In the genomic region with DNA sequence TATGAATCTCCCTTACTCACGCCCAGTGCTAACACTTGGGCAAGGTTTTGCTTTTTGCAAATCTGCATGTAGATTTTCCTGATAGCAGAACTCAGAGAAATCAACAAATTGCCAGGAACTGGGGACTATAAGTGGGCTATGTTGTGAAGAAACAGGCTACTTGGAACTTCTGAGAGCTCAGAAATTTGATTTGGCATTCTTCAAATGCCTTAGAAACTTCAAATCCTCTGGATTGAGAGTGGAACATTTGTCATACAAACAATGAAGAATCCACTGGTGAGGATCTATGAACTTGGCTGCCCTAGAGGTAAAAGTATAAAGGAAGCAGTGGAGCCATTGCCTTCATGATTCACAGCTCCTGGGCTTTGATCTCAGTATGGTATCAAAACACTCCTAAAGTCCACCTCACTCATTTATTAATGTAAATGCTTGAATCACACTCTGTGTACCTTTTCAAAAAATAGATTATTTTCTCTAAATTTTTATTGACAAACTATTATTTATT, we compare ENCODE assay signal across 19 cellular contexts.
"Had no signal": no experiment of that assay in that cellular context is flagged by ENCODE, and none has a peak within 500 bp of the region (broad histone marks: within the 10 kb centered on the region; RNA-seq: fewer than 3 reads in every experiment).

No MANE protein-coding gene starts in this region.

- H3K4me2 ChIP-seq: hepatocyte had no signal

- H3K4me3 Mint-ChIP-seq: activated CD4-positive, alpha-beta memory T cell treated with anti-CD3 and anti-CD28 coated beads, Interleukin-2, amount 10 ng/mL, durations not matched to agents 7 days and 5 days; activated CD4-positive, alpha-beta T cell treated with anti-CD3 and anti-CD28 coated beads for 36 hours; activated T-cell treated with anti-CD3 and anti-CD28 coated beads, Interleukin-2, amount 50 U/mL, for 4 hours; dendritic cell treated with granulocyte-macrophage colony-stimulating factor and Interleukin-4, amounts not matched to agents 40 ng/mL and 50 ng/mL, for 4 days; natural killer cell had no signal

- DNase-seq: activated CD4-positive, alpha-beta memory T cell treated with anti-CD3 and anti-CD28 coated beads, Interleukin-2, amount 10 ng/mL, durations not matched to agents 7 days and 5 days; activated CD4-positive, alpha-beta T cell treated with anti-CD3 and anti-CD28 coated beads for 36 hours; activated effector memory CD4-positive, alpha-beta T cell treated with Interleukin-2 at 50 U/mL for 16 hours; activated naive CD4-positive, alpha-beta T cell treated with anti-CD3 and anti-CD28 coated beads, Interleukin-2, amount 50 U/mL, for 16 hours; activated T-cell treated with anti-CD3 and anti-CD28 coated beads, Interleukin-2, amount 50 U/mL, for 4 hours; adrenal gland; effector memory CD4-positive, alpha-beta T cell; left lung; natural killer cell; small intestine; stimulated activated CD4-positive, alpha-beta T cell treated with anti-CD3 and anti-CD28 coated beads, Interleukin-4, amount 100 ng/mL, for 4 hours; stimulated activated CD8-positive, alpha-beta memory T cell treated with anti-CD3 and anti-CD28 coated beads, Interleukin-4, amount 100 ng/mL, for 48 hours; stimulated activated naive CD8-positive, alpha-beta T cell treated with anti-CD3 and anti-CD28 coated beads, Interleukin-15, Interleukin-2, amounts not matched to agents 100 U/mL and 50 U/mL, for 24 hours; T-helper 2 cell; transverse colon had no signal

- H3K27ac ChIP-seq: adrenal gland, hepatocyte, left lung, neutrophil, right atrium auricular region, transverse colon had no signal

- H3K27me3 ChIP-seq: adrenal gland, hepatocyte, left lung, right atrium auricular region, transverse colon had no signal

- H3K27me3 Mint-ChIP-seq: activated CD4-positive, alpha-beta memory T cell treated with anti-CD3 and anti-CD28 coated beads, Interleukin-2, amount 10 ng/mL, durations not matched to agents 7 days and 5 days had no signal

- H3K36me3 ChIP-seq: adrenal gland, left lung, neutrophil, right atrium auricular region, transverse colon had no signal

- H3K36me3 Mint-ChIP-seq: natural killer cell had no signal

- H3K9me3 Mint-ChIP-seq: activated CD4-positive, alpha-beta memory T cell treated with anti-CD3 and anti-CD28 coated beads, Interleukin-2, amount 10 ng/mL, durations not matched to agents 7 days and 5 days; activated T-cell treated with anti-CD3 and anti-CD28 coated beads, Interleukin-2, amount 50 U/mL, for 4 hours; dendritic cell treated with granulocyte-macrophage colony-stimulating factor and Interleukin-4, amounts not matched to agents 40 ng/mL and 50 ng/mL, for 4 days had no signal

- H3K79me2 ChIP-seq: hepatocyte had no signal

- H3K4me1 ChIP-seq: adrenal gland, left lung, right atrium auricular region, transverse colon had no signal

- H3K27ac Mint-ChIP-seq: activated CD4-positive, alpha-beta memory T cell treated with anti-CD3 and anti-CD28 coated beads, Interleukin-2, amount 10 ng/mL, durations not matched to agents 7 days and 5 days; activated CD4-positive, alpha-beta T cell treated with anti-CD3 and anti-CD28 coated beads for 36 hours; dendritic cell treated with granulocyte-macrophage colony-stimulating factor and Interleukin-4, amounts not matched to agents 40 ng/mL and 50 ng/mL, for 4 days; natural killer cell had no signal

- H3K4me1 Mint-ChIP-seq: activated CD4-positive, alpha-beta T cell treated with anti-CD3 and anti-CD28 coated beads for 36 hours; natural killer cell had no signal

- H3K9me3 ChIP-seq: adrenal gland, left lung, neutrophil, right atrium auricular region, transverse colon had no signal

- ATAC-seq: activated CD4-positive, alpha-beta T cell treated with anti-CD3 and anti-CD28 coated beads for 36 hours; activated T-cell treated with anti-CD3 and anti-CD28 coated beads, Interleukin-2, amount 50 U/mL, for 4 hours; left lung; stimulated activated naive CD8-positive, alpha-beta T cell treated with anti-CD3 and anti-CD28 coated beads, Interleukin-15, Interleukin-2, amounts not matched to agents 100 U/mL and 50 U/mL, for 24 hours had no signal

- H3K4me3 ChIP-seq: adrenal gland, hepatocyte, left lung, right atrium auricular region, transverse colon had no signal
